In the genomic region with DNA sequence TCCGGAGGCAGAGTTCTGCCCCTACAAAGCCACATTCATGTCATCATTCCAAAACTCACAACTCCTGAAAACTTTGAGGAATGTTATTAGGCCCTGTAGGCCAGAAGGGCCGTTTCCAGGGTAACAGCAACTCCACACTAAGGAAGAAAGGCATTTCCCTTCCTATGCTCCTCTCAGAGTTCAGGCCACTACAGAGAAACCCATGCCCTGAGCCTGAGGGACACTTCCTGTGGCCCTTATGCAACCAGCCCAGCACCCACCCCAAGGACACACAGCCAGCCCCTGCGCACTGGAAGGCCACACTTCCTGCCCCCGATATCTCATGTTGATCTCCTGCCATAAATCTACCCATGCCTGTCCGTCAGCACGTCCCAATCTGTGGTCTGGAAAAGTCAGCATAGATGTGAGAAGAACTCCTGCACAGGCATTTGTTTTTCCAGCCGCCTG, we compare ENCODE assay signal across 12 cellular contexts.
DNase-seq lines count a peak whose midpoint lies in the region; ATAC-seq and TF ChIP-seq lines count a peak whose summit lies in the region.
"Had no signal": no experiment of that assay in that cellular context is flagged by ENCODE, and none has a peak within 500 bp of the region (broad histone marks: within the 10 kb centered on the region; RNA-seq: fewer than 3 reads in every experiment).

No MANE protein-coding gene starts in this region.

- H3K36me3 ChIP-seq in adrenal gland (replicated peaks in 1 of 2) (no peaks in the 10 kb centered on the region), Caco-2 (ENCODE audit: control insufficient read depth, insufficient read depth, low read length) (no peaks in the 10 kb centered on the region)
- H3K36me3 ChIP-seq: suprapubic skin had no signal

- H3K4me3 ChIP-seq in adrenal gland (no peak overlapping the region), Caco-2 (ENCODE audit: low read depth, low read length) (no peak overlapping the region)
- H3K4me3 ChIP-seq: suprapubic skin had no signal

- BruUV-seq in Caco-2 (replicated peaks; lab: Mats Ljungman, UMichigan): no TSS peak

- no peaks in the 10 kb centered on the region for H3K36me3 Mint-ChIP-seq in Caco-2 (ENCODE audit: insufficient read depth, unreplicated experiment)

- peaks cover 4% of the 10 kb centered on the region for H3K27me3 ChIP-seq in adrenal gland
- no peaks in the 10 kb centered on the region for H3K27me3 ChIP-seq in Caco-2 (replicated peaks; ENCODE audit: control insufficient read depth, insufficient read depth, low read length)
- H3K27me3 ChIP-seq: suprapubic skin had no signal

- intact Hi-C loops in adrenal gland (cut with DNase I): no loop called here
- intact Hi-C loops in Caco-2 (cut with micrococcal nuclease; ENCODE audit: unreplicated experiment): loop anchor here (5.0 kb wide), 1 partner anchor 359 kb away; no protein-coding TSS in a partner anchor

- no peaks in the 10 kb centered on the region for H3K4me1 Mint-ChIP-seq in Caco-2 (ENCODE audit: low read depth, unreplicated experiment)

- no peak for TF ChIP-seq POLR2A in adrenal gland (IDR thresholded peaks at IDR 0.05)

- no peak overlapping the region for H3K4me3 Mint-ChIP-seq in Caco-2 (ENCODE audit: unreplicated experiment)

- TF ChIP-seq CTCF in adrenal gland (IDR thresholded peaks at IDR 0.05): no peak
- TF ChIP-seq CTCF in Caco-2 (IDR thresholded peaks at IDR 0.05; ENCODE audit: insufficient read depth in 1 of 2, low read depth in 1 of 2, low read length in 1 of 2, severe bottlenecking in 1 of 2, unreplicated experiment in 1 of 2): no peak

- H3K4me1 ChIP-seq in adrenal gland (replicated peaks in 1 of 2) (peaks cover 0 to 9% of the 10 kb centered on the region in 2 donors), Caco-2 (0 out of 2 replicates have a peak, but pooled peaks cover 5% of the 10 kb centered on the region)

- DNase-seq in GM03348 (ENCODE audit: low spot score) (peak; percentile 70), adrenal gland (peak in 5 of 7 donors; percentile 20 to 66 (median 47)), glomerular visceral epithelial cell (ENCODE audit: extremely low spot score) (peak; percentile 27), pulmonary artery endothelial cell (ENCODE audit: low read depth, low spot score) (peak; percentile 26), Caco-2 (no peak), NCI-H446 treated with DMSO at 0.1 percent for 48 hours (lab: John Stamatoyannopoulos, UW) (no peak), T-helper 2 cell (no peak)
- DNase-seq: activated CD8-positive, alpha-beta memory T cell treated with anti-CD3 and anti-CD28 coated beads for 24 hours; cerebellar nuclear complex; DMS 273 treated with DMSO at 0.1 percent for 48 hours had no signal

- ATAC-seq in HG03565 (IDR thresholded peaks at IDR 0.05; ENCODE audit: unreplicated experiment): no peak

- no peaks in the 10 kb centered on the region for H3K9me3 ChIP-seq in adrenal gland (replicated peaks in 1 of 3)
- no peaks in the 10 kb centered on the region for H3K9me3 ChIP-seq in Caco-2
- H3K9me3 ChIP-seq: suprapubic skin had no signal

- H3K27me3 Mint-ChIP-seq in Caco-2 (ENCODE audit: insufficient read depth, unreplicated experiment): no peaks in the 10 kb centered on the region

- H3K27ac Mint-ChIP-seq in Caco-2 (ENCODE audit: unreplicated experiment): no peak overlapping the region

- POLR2A ChIA-PET in Caco-2 (lab: Charles Lee): no interaction called here

- peak overlapping the region in 4 of 5 donors; percentile 13 to 80 (median 44) for H3K27ac ChIP-seq in adrenal gland
- H3K27ac ChIP-seq: suprapubic skin had no signal

- H3K9me3 Mint-ChIP-seq in Caco-2 (ENCODE audit: unreplicated experiment): no peaks in the 10 kb centered on the region

- CTCF ChIA-PET in Caco-2 (lab: Charles Lee): no interaction called here

- WGBS in adrenal gland, 4 donors: 30 to 78% (median 41%) methylated on average over 2 to 7 of the region's 7 CpGs

Comparison
In these comparisons a context has a peak if more than half of its experiments do, and no peak if none do; other contexts are left out.
1. DNase-seq: peak in GM03348 (single experiment), adrenal gland (5 of 7), glomerular visceral epithelial cell (single experiment) and pulmonary artery endothelial cell (single experiment); none in Caco-2 (0 of 2), NCI-H446 treated with DMSO at 0.1 percent for 48 hours (single experiment) and T-helper 2 cell (0 of 5).